In the genomic region with DNA sequence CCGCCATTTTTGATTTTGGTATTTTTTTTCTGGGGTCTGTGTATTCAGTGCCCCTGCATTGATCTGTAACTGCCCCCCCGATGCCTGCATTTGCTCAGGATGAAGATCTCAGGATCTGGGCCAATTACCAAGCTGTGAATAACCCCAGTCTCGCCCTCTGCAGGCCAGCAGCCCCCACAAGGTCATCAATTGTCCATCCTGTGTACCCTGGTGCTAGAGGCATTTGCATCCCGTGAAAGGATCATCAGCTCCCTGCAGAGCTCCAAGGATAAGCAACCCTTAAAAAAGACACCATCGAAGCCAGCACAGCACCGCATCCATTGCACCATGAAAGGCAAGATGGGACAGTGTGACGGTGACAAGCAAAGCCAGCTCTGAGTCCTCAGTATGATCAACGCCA, we compare ENCODE assay signal across 16 cellular contexts.
A peak's percentile ranks its signal among the peaks of the same experiment; 100 is the strongest.
DNase-seq lines count a peak whose midpoint lies in the region; FAIRE-seq and TF ChIP-seq lines count a peak whose summit lies in the region.
"Had no signal": no experiment of that assay in that cellular context is flagged by ENCODE, and none has a peak within 500 bp of the region (broad histone marks: within the 10 kb centered on the region; RNA-seq: fewer than 3 reads in every experiment).

No MANE protein-coding gene starts in this region.

- no peak overlapping the region for H2BK12ac ChIP-seq in H9 (ENCODE audit: insufficient read length, low read depth, low read length)
- no peak overlapping the region; the same call in 1 of the 2 replicates for H2BK12ac ChIP-seq in H1 (ENCODE audit: low read depth, low read length)

- no peak overlapping the region for H3T11ph ChIP-seq in H9 (ENCODE audit: low read length)

- no peaks in the 10 kb centered on the region for H3K23me2 ChIP-seq in H9 (ENCODE audit: insufficient read length, low read depth, low read length, poor library complexity, severe bottlenecking)
- no peaks in the 10 kb centered on the region for H3K23me2 ChIP-seq in H1 (ENCODE audit: low read depth, low read length)

- TF ChIP-seq EP300 in H1 (IDR thresholded peaks at IDR 0.05; ENCODE audit: borderline replicate concordance in 1 of 2, low read depth in 2 of 2, low read length in 2 of 2), result no peak

- no peak for FAIRE-seq in H1 (lab: Jason Lieb, UNC)
- FAIRE-seq: GM12878, HepG2 had no signal

- H2BK15ac ChIP-seq in H9 (ENCODE audit: low read depth, low read length), result no peak overlapping the region
- H2BK15ac ChIP-seq in H1 (ENCODE audit: low read length), result no peak overlapping the region
- H2BK15ac ChIP-seq in mesendoderm (replicated peaks; ENCODE audit: low read depth), result no peak overlapping the region

- H3K4ac ChIP-seq in H9 (ENCODE audit: low read depth, low read length) (no peak overlapping the region), H1 (replicated peaks; ENCODE audit: insufficient read length, low read depth, low read length) (no peak overlapping the region), mesendoderm (ENCODE audit: low read depth, low read length) (no peak overlapping the region)

- H4K91ac ChIP-seq in H9 (ENCODE audit: insufficient read length, low read depth, low read length), result no peak overlapping the region
- no peak overlapping the region for H4K91ac ChIP-seq in H1 (replicated peaks; ENCODE audit: insufficient read length, low read length)

- no peak overlapping the region for H3K4me3 ChIP-seq in H1 (ENCODE audit: extremely low read depth in 1 of 4, insufficient read depth in 2 of 4, low read depth in 3 of 4, low read length in 4 of 4)
- no peak overlapping the region for H3K4me3 ChIP-seq in mesendoderm (ENCODE audit: low read length)
- H3K4me3 ChIP-seq: GM12878, Peyer's patch had no signal

- H4K8ac ChIP-seq in H9 (replicated peaks; ENCODE audit: insufficient read length, low read depth, low read length) (no peak overlapping the region), H1 (ENCODE audit: extremely low read depth, insufficient read depth, low read length) (no peak overlapping the region), mesendoderm (ENCODE audit: low read depth, low read length) (no peak overlapping the region)

- H3K4me1 Mint-ChIP-seq in H9, result peaks cover 8 to 9% of the 10 kb centered on the region in 2 experiments

- H2AFZ ChIP-seq in H9 (ENCODE audit: low read length), result no peak overlapping the region
- H2AFZ ChIP-seq in H1 (ENCODE audit: low read length), result no peak overlapping the region

- H3K79me1 ChIP-seq in H9 (ENCODE audit: insufficient read depth, low read depth, low read length, poor library complexity, severe bottlenecking) (no peaks in the 10 kb centered on the region), H1 (ENCODE audit: low read depth, low read length) (no peaks in the 10 kb centered on the region), mesendoderm (ENCODE audit: low read length) (no peaks in the 10 kb centered on the region)

- H3K14ac ChIP-seq in H9 (ENCODE audit: insufficient read depth, low read length), result no peak overlapping the region
- H3K14ac ChIP-seq in H1 (ENCODE audit: insufficient read length), result no peak overlapping the region

- H3K27ac ChIP-seq in H9 (ENCODE audit: insufficient read length, low read depth, low read length), result no peak overlapping the region
- no peak overlapping the region for H3K27ac ChIP-seq in H1 (ENCODE audit: low read depth, low read length)
- no peak overlapping the region for H3K27ac ChIP-seq in mesendoderm (ENCODE audit: low read depth, low read length)
- H3K27ac ChIP-seq: Peyer's patch had no signal

- no peak overlapping the region for H2AK5ac ChIP-seq in H9 (ENCODE audit: insufficient read length, low read length)
- H2AK5ac ChIP-seq in H1 (ENCODE audit: low read depth, low read length), result peak overlapping the region; percentile 26; the same call in 1 of the 2 replicates
- H2AK5ac ChIP-seq in mesendoderm (ENCODE audit: low read length), result no peak overlapping the region

- H2BK120ac ChIP-seq in H9 (ENCODE audit: low read depth, low read length, poor library complexity, severe bottlenecking) (no peak overlapping the region), H1 (replicated peaks; ENCODE audit: low read depth, low read length) (no peak overlapping the region), mesendoderm (ENCODE audit: low read depth, low read length) (no peak overlapping the region)

- H3K4me1 ChIP-seq in H9 (ENCODE audit: insufficient read depth, low read length), result peaks cover 2% of the 10 kb centered on the region; the same call in 1 of the 2 replicates
- H3K4me1 ChIP-seq in H1 (replicated peaks in 1 of 4; ENCODE audit: control insufficient read depth in 3 of 4, insufficient read depth in 4 of 4, low read length in 3 of 4), result peaks cover 0 to 4% (median 0%) of the 10 kb centered on the region in 4 experiments; a peak in 2 of 7 replicates
- H3K4me1 ChIP-seq in mesendoderm (ENCODE audit: control insufficient read depth, low read depth, low read length), result no peaks in the 10 kb centered on the region
- H3K4me1 ChIP-seq: Peyer's patch had no signal

- no CpG with 5 or more reads among the region's 8 CpGs for WGBS in H9 (ENCODE audit: extremely low coverage, insufficient read length, low lambda C conversion rate)
- 79% methylated on average over 7 of the region's 8 CpGs; no CpG with 5 or more reads in 1 of the 2 experiments for WGBS in H1 (ENCODE audit: extremely low coverage in 1 of 2, insufficient coverage in 1 of 2, insufficient read length in 1 of 2, insufficient replicate concordance in 2 of 2, low coverage in 1 of 2, low lambda C conversion rate in 2 of 2, missing lambda C conversion rate in 1 of 2), 2 experiments
- no CpG with 5 or more reads among the region's 8 CpGs for WGBS in mesendoderm (ENCODE audit: extremely low coverage, insufficient coverage, low lambda C conversion rate)

- peaks cover 2 to 17% (median 5%) of the 10 kb centered on the region in 3 experiments; a peak in 5 of 7 replicates for H3K36me3 Mint-ChIP-seq in H9 (ENCODE audit: insufficient read depth in 1 of 3, low read depth in 3 of 3)

- H4K5ac ChIP-seq in H9 (ENCODE audit: insufficient read length, low read depth, low read length), result no peak overlapping the region
- no peak overlapping the region for H4K5ac ChIP-seq in H1 (ENCODE audit: insufficient read length, low read depth, low read length)
- no peak overlapping the region for H4K5ac ChIP-seq in mesendoderm (ENCODE audit: low read length)

- TF ChIP-seq RAD21 in H1 (IDR thresholded peaks at IDR 0.05 in 1 of 2, conservative IDR thresholded peaks at IDR 0.05 in 1 of 2; ENCODE audit: low read depth in 2 of 2, low read length in 2 of 2), result peak; percentile 10 to 29; a peak in 2 of 4 replicates

- CTCF ChIA-PET in H1 (lab: Charles Lee; ENCODE audit: partially characterized antibody), result interaction anchor here (0.6 to 1.6 kb wide), 7 partner anchors 9 to 874 kb away, joined by 3 to 5 read pairs (median 3); no protein-coding TSS in a partner anchor

- POLR2A ChIA-PET in H1 (lab: Charles Lee; ENCODE audit: partially characterized antibody), result no interaction called here

- no peak overlapping the region for H3K18ac ChIP-seq in H9 (ENCODE audit: insufficient read length, low read depth, low read length)
- peak overlapping the region; percentile 72; the same call in 1 of the 2 replicates for H3K18ac ChIP-seq in H1 (ENCODE audit: extremely low read depth, low read length)
- no peak overlapping the region for H3K18ac ChIP-seq in mesendoderm (ENCODE audit: low read length)

- H3K27me3 Mint-ChIP-seq in H9 (ENCODE audit: low read depth), result peaks cover 3% of the 10 kb centered on the region

- TF ChIP-seq CTCF in H9 (conservative IDR thresholded peaks at IDR 0.05) (peak; percentile 30; the same call in 2 of the 3 replicates), H1 (IDR thresholded peaks at IDR 0.05; ENCODE audit: control extremely low read depth in 1 of 3, insufficient read depth in 1 of 3, low read depth in 1 of 3, low read length in 3 of 3) (peak; percentile 7 to 30 (median 18); a peak in 3 of 4 replicates)

- no peak overlapping the region for H2BK5ac ChIP-seq in H9 (ENCODE audit: insufficient read length, low read length)
- no peak overlapping the region for H2BK5ac ChIP-seq in H1 (ENCODE audit: low read depth, low read length)
- no peak overlapping the region for H2BK5ac ChIP-seq in mesendoderm (ENCODE audit: low read length)

- no peaks in the 10 kb centered on the region for H3K9me3 ChIP-seq in H9 (ENCODE audit: control insufficient read depth, low read depth, low read length)
- H3K9me3 ChIP-seq in H1 (ENCODE audit: insufficient read depth in 2 of 2, low read depth in 1 of 2, low read length in 1 of 2), result peaks cover 0 to 2% of the 10 kb centered on the region in 2 experiments; a peak in 1 of 4 replicates
- H3K9me3 ChIP-seq: Peyer's patch had no signal

- peaks cover 8 to 16% of the 10 kb centered on the region in 2 experiments; a peak in 4 of 5 replicates for H3K9me3 Mint-ChIP-seq in H9

- H2BK20ac ChIP-seq in H9 (ENCODE audit: low read depth, low read length, poor library complexity, severe bottlenecking), result no peak overlapping the region
- peak overlapping the region; percentile 25; the same call in 1 of the 2 replicates for H2BK20ac ChIP-seq in H1 (ENCODE audit: low read length)

- no peak overlapping the region for H3K56ac ChIP-seq in H9 (ENCODE audit: insufficient read length, low read depth, low read length)
- no peak overlapping the region for H3K56ac ChIP-seq in H1 (replicated peaks; ENCODE audit: insufficient read length, low read depth, low read length)
- H3K56ac ChIP-seq in mesendoderm (ENCODE audit: low read length), result no peak overlapping the region

- H3K36me3 ChIP-seq in H1 (ENCODE audit: control insufficient read depth in 2 of 4, insufficient read depth in 4 of 4, low read length in 3 of 4), result no peaks in the 10 kb centered on the region
- H3K36me3 ChIP-seq in mesendoderm (ENCODE audit: control insufficient read depth, insufficient read depth, low read length), result no peaks in the 10 kb centered on the region
- H3K36me3 ChIP-seq: Peyer's patch had no signal

- H3K4me3 Mint-ChIP-seq in H9, result peak overlapping the region; percentile 36 to 70

- DNase-seq in ELF-1 (ENCODE audit: low read depth, low spot score) (peak; percentile 63), H9 (peak; percentile 62), H1 (ENCODE audit: low read depth in 1 of 2, low spot score in 2 of 2) (peak in 1 of 2 experiments; percentile 46), mesendoderm (peak; percentile 52), activated gamma-delta T cell treated with Interleukin-2 at 50 U/mL for 16 hours (no peak), NCI-H1105 treated with DMSO at 0.1 percent for 48 hours (lab: John Stamatoyannopoulos, UW) (no peak)
- no peak for DNase-seq in activated CD4-positive, CD25-positive, alpha-beta regulatory T cell (lab: John Stamatoyannopoulos, UW)
- no peak for DNase-seq in effector CD8-positive, alpha-beta T cell (lab: John Stamatoyannopoulos, UW)
- DNase-seq: DMS79 treated with DMSO at 0.1 percent for 48 hours, GDM1, NCI-H1092, NCI-H187 treated with DMSO at 0.1 percent for 48 hours, NCI-H510A treated with DMSO at 0.1 percent for 48 hours, Peyer's patch had no signal

- peak overlapping the region; percentile 81 to 97 (median 92); a peak in 6 of 7 replicates for H3K27ac Mint-ChIP-seq in H9

- H4K20me1 ChIP-seq in H9 (ENCODE audit: control insufficient read depth, insufficient read depth, insufficient read length) (no peaks in the 10 kb centered on the region), H1 (replicated peaks in 1 of 2; ENCODE audit: control insufficient read depth in 1 of 2, insufficient read depth in 2 of 2, low read length in 2 of 2) (no peaks in the 10 kb centered on the region)

- H3K79me2 ChIP-seq in H9 (ENCODE audit: insufficient read depth, low read length), result no peaks in the 10 kb centered on the region
- H3K79me2 ChIP-seq in H1 (ENCODE audit: control insufficient read depth in 1 of 2, insufficient read depth in 2 of 2, low read length in 2 of 2), result no peaks in the 10 kb centered on the region
- no peaks in the 10 kb centered on the region for H3K79me2 ChIP-seq in mesendoderm (ENCODE audit: control insufficient read depth, insufficient read depth, low read length)

- H3K27me3 ChIP-seq in H9 (ENCODE audit: insufficient read depth, low read length) (no peaks in the 10 kb centered on the region), H1 (replicated peaks in 1 of 4; ENCODE audit: control insufficient read depth in 3 of 4, extremely low read depth in 1 of 4, insufficient read depth in 3 of 4, low read length in 3 of 4) (no peaks in the 10 kb centered on the region), mesendoderm (ENCODE audit: insufficient read depth, low read length, poor library complexity) (no peaks in the 10 kb centered on the region)
- H3K27me3 ChIP-seq: Peyer's patch had no signal

- no peak overlapping the region for H3K23ac ChIP-seq in H9 (ENCODE audit: insufficient read length, low read depth, low read length)
- no peak overlapping the region for H3K23ac ChIP-seq in H1 (ENCODE audit: insufficient read length)
- no peak overlapping the region for H3K23ac ChIP-seq in mesendoderm (ENCODE audit: low read length)

- H3K9ac ChIP-seq in H9 (ENCODE audit: extremely low read depth, insufficient read length, low read length), result no peak overlapping the region
- H3K9ac ChIP-seq in H1 (replicated peaks in 1 of 4; ENCODE audit: extremely low read depth in 1 of 4, low read depth in 3 of 4, low read length in 3 of 4), result no peak overlapping the region
- no peak overlapping the region for H3K9ac ChIP-seq in mesendoderm (ENCODE audit: low read length)

- no peak for TF ChIP-seq POLR2A in H1 (IDR thresholded peaks at IDR 0.05; ENCODE audit: control extremely low read depth in 1 of 2, low read depth in 2 of 2, low read length in 2 of 2)

- H3K4me2 ChIP-seq in H9 (ENCODE audit: insufficient read depth, insufficient read length, low read length) (no peak overlapping the region), H1 (ENCODE audit: insufficient read depth in 1 of 2, low read depth in 2 of 2, low read length in 2 of 2) (peak overlapping the region in 1 of 2 experiments; percentile 30; a peak in 1 of 4 replicates), mesendoderm (ENCODE audit: low read length) (no peak overlapping the region)

Comparison
In these comparisons a context has a peak if more than half of its experiments do, and no peak if none do; other contexts are left out.
1. DNase-seq: peak in ELF-1 (single experiment), H9 (single experiment) and mesendoderm (single experiment); none in activated CD4-positive, CD25-positive, alpha-beta regulatory T cell (0 of 4), activated gamma-delta T cell treated with Interleukin-2 at 50 U/mL for 16 hours (single experiment), NCI-H1105 treated with DMSO at 0.1 percent for 48 hours (single experiment) and effector CD8-positive, alpha-beta T cell (single experiment).